ENCODE assay signal across 17 cellular contexts in the genomic region with DNA sequence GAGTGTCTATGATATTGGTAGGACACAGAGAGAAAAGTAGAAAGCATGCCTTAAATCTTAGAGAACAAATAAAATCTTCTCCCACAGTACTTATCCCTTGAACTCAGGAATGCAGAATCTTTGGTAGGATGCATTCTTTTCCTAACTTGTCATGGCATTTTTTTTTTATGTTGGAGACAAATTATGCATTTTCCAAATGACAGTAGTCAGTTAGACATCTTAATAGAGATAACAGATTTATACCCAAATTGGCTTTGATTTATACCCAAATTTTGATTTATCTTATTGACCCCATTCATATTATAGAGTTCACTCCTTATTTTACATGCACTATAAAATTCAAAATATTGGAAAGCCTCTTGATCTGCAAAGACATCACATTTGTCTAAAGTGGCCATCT.
"Had no signal": no experiment of that assay in that cellular context is flagged by ENCODE, and none has a peak within 500 bp of the region (broad histone marks: within the 10 kb centered on the region; RNA-seq: fewer than 3 reads in every experiment).

No MANE protein-coding gene starts in this region.

- DNase-seq: KBM-7, MV-4-11, NCI-H1048, NCI-H1105, NCI-H1417, NCI-H1436 treated with DMSO at 0.1 percent for 48 hours, NCI-H1694, NCI-H187 treated with DMSO at 0.1 percent for 48 hours, NCI-H2029 treated with DMSO at 0.1 percent for 48 hours, NCI-H226, NCI-H446, NCI-H510A, NCI-H524 treated with DMSO at 0.1 percent for 48 hours, NCI-H69, NCI-H774, RPMI8226, SHP77 had no signal
